ENCODE assay signal across 18 cellular contexts in genomic region chr13:98827449-98827848, GRCh38.
"Had no signal": no experiment of that assay in that cellular context is flagged by ENCODE, and none has a peak within 500 bp of the region (broad histone marks: within the 10 kb centered on the region; RNA-seq: fewer than 3 reads in every experiment).

No MANE protein-coding gene starts in this region.

- H3K9ac ChIP-seq: parathyroid adenoma had no signal

- H2AFZ ChIP-seq: parathyroid adenoma had no signal

- H3K9me3 Mint-ChIP-seq: activated CD4-positive, alpha-beta memory T cell treated with anti-CD3 and anti-CD28 coated beads, Interleukin-2, amount 10 ng/mL, durations not matched to agents 7 days and 5 days; activated T-cell treated with anti-CD3 and anti-CD28 coated beads, Interleukin-2, amount 50 U/mL, for 24 hours; stimulated activated naive B cell treated with anti-CD40 and anti-IgM and Interleukin-4, amounts not matched to agents 10 μg/mL and 1 μg/mL and 100 μg/mL, for 72 hours had no signal

- H3K27ac ChIP-seq: esophagus muscularis mucosa, parathyroid adenoma, tibial nerve, VCaP had no signal

- FAIRE-seq: astrocyte, endometrium had no signal

- H3K4me1 ChIP-seq: parathyroid adenoma had no signal

- H3K4me3 ChIP-seq: dorsolateral prefrontal cortex, esophagus muscularis mucosa, lung, tibial nerve had no signal

- H3K27me3 ChIP-seq: dorsolateral prefrontal cortex, esophagus muscularis mucosa, tibial nerve had no signal

- H3K27ac Mint-ChIP-seq: activated CD4-positive, alpha-beta memory T cell treated with anti-CD3 and anti-CD28 coated beads, Interleukin-2, amount 10 ng/mL, durations not matched to agents 7 days and 5 days; activated T-cell treated with anti-CD3 and anti-CD28 coated beads, Interleukin-2, amount 50 U/mL, for 24 hours; stimulated activated naive B cell treated with anti-CD40 and anti-IgM and Interleukin-4, amounts not matched to agents 10 μg/mL and 1 μg/mL and 100 μg/mL, for 72 hours had no signal

- ATAC-seq: stimulated activated naive B cell treated with anti-CD40 and anti-IgM and Interleukin-4, amounts not matched to agents 10 μg/mL and 1 μg/mL and 100 μg/mL, for 72 hours had no signal

- DNase-seq: activated CD4-positive, alpha-beta memory T cell treated with anti-CD3 and anti-CD28 coated beads, Interleukin-2, amount 10 ng/mL, durations not matched to agents 7 days and 5 days; activated CD4-positive, alpha-beta T cell treated with anti-CD3 and anti-CD28 coated beads for 4 hours; activated effector memory CD4-positive, alpha-beta T cell treated with Interleukin-2 at 50 U/mL for 16 hours; activated naive CD4-positive, alpha-beta T cell treated with anti-CD3 and anti-CD28 coated beads, Interleukin-2, amount 50 U/mL, for 16 hours; activated T-cell treated with anti-CD3 and anti-CD28 coated beads, Interleukin-2, amount 50 U/mL, for 24 hours; dorsolateral prefrontal cortex; hippocampal formation; midbrain; stimulated activated CD4-positive, alpha-beta T cell treated with anti-CD3 and anti-CD28 coated beads, Interleukin-2, amount 100 ng/mL, for 48 hours; stimulated activated naive B cell treated with anti-CD40 and anti-IgM and Interleukin-4, amounts not matched to agents 10 μg/mL and 1 μg/mL and 100 μg/mL, for 72 hours; T-helper 1 cell had no signal

- H3K79me2 ChIP-seq: parathyroid adenoma had no signal

- H3K4me3 Mint-ChIP-seq: activated CD4-positive, alpha-beta memory T cell treated with anti-CD3 and anti-CD28 coated beads, Interleukin-2, amount 10 ng/mL, durations not matched to agents 7 days and 5 days; activated T-cell treated with anti-CD3 and anti-CD28 coated beads, Interleukin-2, amount 50 U/mL, for 24 hours; stimulated activated naive B cell treated with anti-CD40 and anti-IgM and Interleukin-4, amounts not matched to agents 10 μg/mL and 1 μg/mL and 100 μg/mL, for 72 hours had no signal

- H3K27me3 Mint-ChIP-seq: activated CD4-positive, alpha-beta memory T cell treated with anti-CD3 and anti-CD28 coated beads, Interleukin-2, amount 10 ng/mL, durations not matched to agents 7 days and 5 days; activated T-cell treated with anti-CD3 and anti-CD28 coated beads, Interleukin-2, amount 50 U/mL, for 24 hours; stimulated activated naive B cell treated with anti-CD40 and anti-IgM and Interleukin-4, amounts not matched to agents 10 μg/mL and 1 μg/mL and 100 μg/mL, for 72 hours had no signal

- H3K9me3 ChIP-seq: esophagus muscularis mucosa, tibial nerve had no signal
